Comparison of ENCODE assay signal across 8 cellular contexts in genomic region chr13:48094781-48095502, GRCh38.
DNase-seq lines count a peak whose midpoint lies in the region; ATAC-seq and TF ChIP-seq lines count a peak whose summit lies in the region.

MED4 (minus strand) TSS chr13:48095104; CDS start chr13:48095078, 26 bp downstream.

- peak within 1 kb of the TSS; percentile 81 for H2AFZ ChIP-seq in OCI-LY3 (ENCODE audit: low read depth, low read length)

- ATAC-seq in GM21526 (IDR thresholded peaks at IDR 0.05; ENCODE audit: low FRiP score, unreplicated experiment), result peak; percentile 91

- H3K4me1 ChIP-seq in OCI-LY3 (ENCODE audit: low read length), result peaks cover 16% of the 10 kb centered on the region

- H3K9me3 ChIP-seq in OCI-LY3 (ENCODE audit: insufficient read depth, low read length), result no peaks in the 10 kb centered on the region

- peak; percentile 98 for TF ChIP-seq CTCF in OCI-LY3 (IDR thresholded peaks at IDR 0.05; ENCODE audit: low read depth, low read length)

- peak within 1 kb of the TSS; percentile 12; the same call in 1 of the 2 replicates for H3K27ac ChIP-seq in OCI-LY3 (ENCODE audit: low read length)

- H3K4me3 ChIP-seq in OCI-LY3 (ENCODE audit: low read length), result peak within 1 kb of the TSS; percentile 86

- H3K4me2 ChIP-seq in OCI-LY3 (ENCODE audit: low read length), result peak within 1 kb of the TSS; percentile 78

- peak; percentile 77 for DNase-seq in DMS153 (lab: John Stamatoyannopoulos, UW)
- peak; percentile 76 for DNase-seq in HuH-7.5 (ENCODE audit: low spot score)
- DNase-seq in activated T-cell treated with anti-CD3 and anti-CD28 coated beads for 1 hour (ENCODE audit: low read depth), result peak; percentile 98
- peak; percentile 91 for DNase-seq in epidermal melanocyte (ENCODE audit: insufficient read length, low spot score)
- peak; percentile 94 for DNase-seq in middle frontal gyrus (ENCODE audit: extremely low spot score, low spot score)
- DNase-seq in stimulated activated CD8-positive, alpha-beta memory T cell treated with anti-CD3 and anti-CD28 coated beads, Interleukin-2, amount 100 ng/mL, for 48 hours (ENCODE audit: low read depth in 2 of 2), result peak; percentile 96 to 97

- H4K20me1 ChIP-seq in OCI-LY3 (ENCODE audit: insufficient read depth, low read length), result peaks cover 32% of the 10 kb centered on the region

- H3K27me3 ChIP-seq in OCI-LY3 (ENCODE audit: low read depth, low read length), result 0 out of 2 replicates have a peak, but pooled peaks cover 5% of the 10 kb centered on the region

- H3K79me2 ChIP-seq in OCI-LY3 (ENCODE audit: low read length), result peaks cover 50% of the 10 kb centered on the region

- H3K36me3 ChIP-seq in OCI-LY3 (replicated peaks; ENCODE audit: low read depth, low read length), result peaks cover 2% of the 10 kb centered on the region

- H3K9ac ChIP-seq in OCI-LY3 (ENCODE audit: low read length), result peak within 1 kb of the TSS; percentile 82

Comparison
In these comparisons a context has a peak if more than half of its experiments do, and no peak if none do; other contexts are left out.
1. Peak in every context shown above with its lines: DNase-seq, ATAC-seq, H3K4me3 ChIP-seq and H3K27ac ChIP-seq.